In the genomic region with DNA sequence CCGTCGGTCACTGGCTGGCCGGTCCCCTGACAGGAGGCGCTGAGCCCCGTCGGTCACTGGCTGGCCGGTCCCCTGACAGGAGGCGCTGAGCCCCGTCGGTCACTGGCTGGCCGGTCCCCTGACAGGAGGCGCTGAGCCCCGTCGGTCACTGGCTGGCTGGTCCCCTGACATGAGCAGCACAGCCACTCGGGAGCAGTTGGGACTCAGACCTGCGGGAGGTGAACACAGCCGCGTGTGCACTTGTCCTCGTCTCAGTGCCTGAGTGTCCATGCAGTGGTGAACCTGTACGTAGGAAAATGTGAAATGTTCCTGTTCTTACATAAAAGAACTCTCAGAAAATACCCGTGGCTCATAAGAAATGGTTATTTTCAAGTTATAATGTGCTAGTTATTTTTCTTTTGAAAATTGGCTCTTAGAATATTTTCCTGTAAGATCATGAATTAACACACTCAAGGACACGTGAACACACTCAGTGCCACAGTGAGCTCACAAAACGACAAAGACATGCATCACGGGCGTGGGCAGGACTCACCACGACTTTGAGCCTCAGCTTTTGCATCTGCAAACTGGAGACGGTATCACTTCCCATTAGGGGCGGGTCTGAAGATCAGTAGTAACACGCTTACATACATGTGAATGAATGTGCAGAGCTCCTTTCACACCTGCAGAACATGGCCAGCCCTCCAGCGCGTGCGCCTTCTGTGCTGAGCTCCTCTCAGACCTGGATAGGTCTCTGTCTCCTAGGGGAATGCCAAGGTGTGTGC, we compare ENCODE assay signal across 11 cellular contexts. TPM values are rescaled to one million over a fixed set of nuclear protein-coding genes. Genes with fewer than 3 reads are reported as not detected.
A peak's percentile ranks its signal among the peaks of the same experiment; 100 is the strongest.
DNase-seq lines count a peak whose midpoint lies in the region; ATAC-seq and TF ChIP-seq lines count a peak whose summit lies in the region.
"Had no signal": no experiment of that assay in that cellular context is flagged by ENCODE, and none has a peak within 500 bp of the region (broad histone marks: within the 10 kb centered on the region; RNA-seq: fewer than 3 reads in every experiment).

No MANE protein-coding gene starts in this region.

- H3K4me3 Mint-ChIP-seq in CD8-positive, alpha-beta T cell: no peak overlapping the region

- no peaks in the 10 kb centered on the region for H3K27me3 Mint-ChIP-seq in CD8-positive, alpha-beta T cell (ENCODE audit: low read depth)

- no peak overlapping the region for H3K4me3 ChIP-seq in CD8-positive, alpha-beta T cell (ENCODE audit: low read depth, low read length)
- H3K4me3 ChIP-seq in H7 (ENCODE audit: insufficient read depth, low read depth, low read length): no peak overlapping the region
- H3K4me3 ChIP-seq: esophagus squamous epithelium, psoas muscle had no signal

- H3K27ac ChIP-seq in CD8-positive, alpha-beta T cell (ENCODE audit: low read depth, low read length): no peak overlapping the region
- H3K27ac ChIP-seq: esophagus squamous epithelium, psoas muscle had no signal

- POLR2A ChIA-PET in CD8-positive, alpha-beta T cell (lab: Charles Lee): no interaction called here

- peaks cover 4% of the 10 kb centered on the region for H3K36me3 ChIP-seq in CD8-positive, alpha-beta T cell (ENCODE audit: insufficient read depth, low read length)
- H3K36me3 ChIP-seq in H7 (replicated peaks; ENCODE audit: control insufficient read depth, insufficient read depth, low read length): no peaks in the 10 kb centered on the region

- H3K36me3 Mint-ChIP-seq in CD8-positive, alpha-beta T cell: peaks cover 58% of the 10 kb centered on the region

- no peaks in the 10 kb centered on the region for H3K9me3 ChIP-seq in CD8-positive, alpha-beta T cell (ENCODE audit: low read length)
- H3K9me3 ChIP-seq: esophagus squamous epithelium, psoas muscle had no signal

- DNase-seq in CD8-positive, alpha-beta T cell: no peak
- DNase-seq in H7 (no peak), NCI-H510A treated with DMSO at 0.1 percent for 48 hours (lab: John Stamatoyannopoulos, UW) (no peak), NCI-H2081 treated with DMSO at 0.1 percent for 48 hours (lab: John Stamatoyannopoulos, UW) (no peak), DMS53 (lab: John Stamatoyannopoulos, UW) (no peak)
- DNase-seq: esophagus squamous epithelium, NCI-H1694, psoas muscle had no signal

- peak overlapping the region; percentile 33 for H3K27ac Mint-ChIP-seq in CD8-positive, alpha-beta T cell

- peaks cover 22% of the 10 kb centered on the region for H3K4me1 Mint-ChIP-seq in CD8-positive, alpha-beta T cell (ENCODE audit: low read depth)

- intact Hi-C loops in CD8-positive, alpha-beta T cell (cut with DNase I, micrococcal nuclease): loop anchor here in 1 of 2 experiments (5.0 kb wide), 1 partner anchor 783 kb away; no protein-coding TSS in a partner anchor

- peaks cover 14% of the 10 kb centered on the region for H3K4me1 ChIP-seq in CD8-positive, alpha-beta T cell (ENCODE audit: insufficient read depth, low read length)

- no peaks in the 10 kb centered on the region for H3K9me3 Mint-ChIP-seq in CD8-positive, alpha-beta T cell

- no peak for TF ChIP-seq CTCF in CD8-positive, alpha-beta T cell (IDR thresholded peaks at IDR 0.05)

- CTCF ChIA-PET in CD8-positive, alpha-beta T cell (lab: Charles Lee): interaction anchor here (0.7 to 12.3 kb wide), 4 partner anchors 149 to 270 kb away, joined by 4 to 223 read pairs (median 10); no protein-coding TSS in a partner anchor

- no peaks in the 10 kb centered on the region for H3K27me3 ChIP-seq in CD8-positive, alpha-beta T cell (ENCODE audit: insufficient read depth, low read length)
- no peaks in the 10 kb centered on the region for H3K27me3 ChIP-seq in H7 (ENCODE audit: control insufficient read depth, insufficient read depth, low read length)
- H3K27me3 ChIP-seq: esophagus squamous epithelium had no signal

- no peak for ATAC-seq in CD8-positive, alpha-beta T cell
- peak; percentile 70 for ATAC-seq in GM19025 (IDR thresholded peaks at IDR 0.05; ENCODE audit: low read depth, unreplicated experiment)
- peak; percentile 84 for ATAC-seq in HG02623 (IDR thresholded peaks at IDR 0.05; ENCODE audit: unreplicated experiment)
- ATAC-seq in HG03469 (IDR thresholded peaks at IDR 0.05; ENCODE audit: unreplicated experiment): peak; percentile 75
- ATAC-seq: psoas muscle had no signal

RNA-seq across cellular contexts. Expression of a gene that starts 21.1 kb away (rescaled TPM):
- total RNA-seq in CD8-positive, alpha-beta T cell: 10 to 100 TPM; 91.1 to 93.7 TPM
- total RNA-seq in H7 (2014; rRNA removed; shearing (Covaris generic)): 14.1 and 14.5 TPM in 2 replicates
